Comparison of ENCODE assay signal across 17 cellular contexts in the genomic region with DNA sequence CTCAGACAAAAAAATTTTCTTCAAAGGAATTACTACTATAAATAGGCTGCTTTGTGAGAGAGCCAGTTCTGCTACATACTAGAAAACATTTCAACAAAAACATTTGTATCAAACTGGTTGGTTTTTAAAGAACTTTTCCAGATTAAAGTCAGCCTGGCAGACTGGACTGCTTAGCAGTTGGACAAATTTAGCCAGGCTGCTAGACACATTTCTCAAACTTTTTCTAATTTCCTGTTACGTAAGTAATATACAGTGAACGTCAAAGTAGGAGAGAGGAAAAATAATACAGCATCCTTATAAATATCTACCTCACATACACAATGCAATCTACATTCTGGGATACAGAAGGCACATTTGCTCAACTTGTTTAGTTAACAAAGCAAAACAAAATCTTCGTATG.
DNase-seq lines count a peak whose midpoint lies in the region; ATAC-seq and TF ChIP-seq lines count a peak whose summit lies in the region.
"Had no signal": no experiment of that assay in that cellular context is flagged by ENCODE, and none has a peak within 500 bp of the region (broad histone marks: within the 10 kb centered on the region; RNA-seq: fewer than 3 reads in every experiment).

No MANE protein-coding gene starts in this region.

- H3K4me1 ChIP-seq in Loucy (ENCODE audit: insufficient read depth, low read length, poor library complexity, severe bottlenecking) = peaks cover 14% of the 10 kb centered on the region
- peaks cover 45 to 61% of the 10 kb centered on the region in 2 donors for H3K4me1 ChIP-seq in thyroid gland
- H3K4me1 ChIP-seq: Peyer's patch had no signal

- peak overlapping the region; percentile 31 to 77 (median 63) for H3K27ac ChIP-seq in thyroid gland
- H3K27ac ChIP-seq: C4-2B, Peyer's patch had no signal

- intact Hi-C loops in thyroid gland (cut with DNase I) (no loop called here), posterior vena cava (cut with DNase I) (no loop called here)

- H3F3A ChIP-seq in Loucy (ENCODE audit: low read depth) = no peaks in the 10 kb centered on the region

- ATAC-seq in HG03469 (IDR thresholded peaks at IDR 0.05; ENCODE audit: unreplicated experiment) (no peak), GM19035 (IDR thresholded peaks at IDR 0.05; ENCODE audit: unreplicated experiment) (no peak)

- TF ChIP-seq CTCF in Loucy (conservative IDR thresholded peaks at IDR 0.05; ENCODE audit: low read length) (no peak), chondrocyte (IDR thresholded peaks at IDR 0.05) (no peak), mesothelial cell of epicardium (IDR thresholded peaks at IDR 0.05; ENCODE audit: unreplicated experiment) (no peak), thyroid gland (IDR thresholded peaks at IDR 0.05) (no peak)

- H3K4me3 Mint-ChIP-seq in chondrocyte (ENCODE audit: unreplicated experiment) (no peak overlapping the region), mesothelial cell of epicardium (no peak overlapping the region)
- H3K4me3 Mint-ChIP-seq: HFFc6 had no signal

- H3K9me3 Mint-ChIP-seq in chondrocyte (ENCODE audit: low read depth) (no peaks in the 10 kb centered on the region), mesothelial cell of epicardium (no peaks in the 10 kb centered on the region)
- H3K9me3 Mint-ChIP-seq: HFFc6 had no signal

- H3K9me2 ChIP-seq in Loucy (replicated peaks; ENCODE audit: low read depth, low read length) = no peaks in the 10 kb centered on the region; the same call in 1 of the 2 replicates

- 0 out of 2 replicates have a peak overlapping the region, but pooled peaks have one; percentile 19 for H2AFZ ChIP-seq in Loucy (ENCODE audit: low read length)

- no peak overlapping the region for H3K4me2 ChIP-seq in Loucy (ENCODE audit: low read depth, low read length, poor library complexity, severe bottlenecking)

- no peaks in the 10 kb centered on the region for H3K79me2 ChIP-seq in Loucy (ENCODE audit: insufficient read depth, low read length)

- H3K4me3 ChIP-seq in Loucy (ENCODE audit: low read length, poor library complexity, severe bottlenecking) (no peak overlapping the region), thyroid gland (replicated peaks in 1 of 3) (no peak overlapping the region)
- H3K4me3 ChIP-seq: Peyer's patch had no signal

- no peaks in the 10 kb centered on the region for H3K36me3 ChIP-seq in Loucy (ENCODE audit: insufficient read depth, low read length)
- H3K36me3 ChIP-seq in thyroid gland = no peaks in the 10 kb centered on the region
- H3K36me3 ChIP-seq: Peyer's patch had no signal

- no peaks in the 10 kb centered on the region for H4K20me1 ChIP-seq in Loucy (ENCODE audit: insufficient read depth, low read length, poor library complexity, severe bottlenecking)

- no peak for TF ChIP-seq POLR2A in thyroid gland (IDR thresholded peaks at IDR 0.05)

- H3K9ac ChIP-seq in Loucy (ENCODE audit: low read depth, low read length, poor library complexity, severe bottlenecking) = no peak overlapping the region

- H3K27me3 Mint-ChIP-seq in chondrocyte (ENCODE audit: low read depth) = peaks cover 9% of the 10 kb centered on the region
- no peaks in the 10 kb centered on the region for H3K27me3 Mint-ChIP-seq in mesothelial cell of epicardium (ENCODE audit: low read depth)

- H3K9me3 ChIP-seq in Loucy (ENCODE audit: insufficient read depth, low read depth, low read length) = no peaks in the 10 kb centered on the region
- H3K9me3 ChIP-seq in thyroid gland = no peaks in the 10 kb centered on the region
- H3K9me3 ChIP-seq: Peyer's patch had no signal

- H3K27ac Mint-ChIP-seq in chondrocyte (ENCODE audit: unreplicated experiment) (peak overlapping the region; percentile 46), mesothelial cell of epicardium (peak overlapping the region; percentile 44)
- H3K27ac Mint-ChIP-seq: HFFc6 had no signal

- H3K4me1 Mint-ChIP-seq in chondrocyte (ENCODE audit: low read depth) = peaks cover 23% of the 10 kb centered on the region
- peaks cover 9% of the 10 kb centered on the region for H3K4me1 Mint-ChIP-seq in mesothelial cell of epicardium

- 28 to 37% methylated on average over 3 of the region's 3 CpGs for WGBS in thyroid gland, 2 donors

- DNase-seq in chondrocyte (ENCODE audit: low spot score) (no peak), mesothelial cell of epicardium (ENCODE audit: low spot score in 2 of 2, unreplicated experiment in 2 of 2) (no peak), thyroid gland (no peak), posterior vena cava (ENCODE audit: low spot score) (no peak), NK-92 (lab: John Stamatoyannopoulos, UW; ENCODE audit: unreplicated experiment) (no peak)
- DNase-seq: DMS79 treated with DMSO at 0.1 percent for 48 hours; HFFc6; MM.1S; NCI-H1092 treated with DMSO at 0.1 percent for 48 hours; NCI-H2081 treated with DMSO at 0.1 percent for 48 hours; NCI-H446 treated with DMSO at 0.1 percent for 48 hours; NK-92 treated with Interleukin-12 subunit alpha and Interleukin-12 subunit beta, amount 100 ng/mL, for 24 hours; Peyer's patch had no signal

- H3K27me3 ChIP-seq in Loucy (ENCODE audit: insufficient read depth, low read length, poor library complexity, severe bottlenecking) (no peaks in the 10 kb centered on the region), thyroid gland (no peaks in the 10 kb centered on the region)
- H3K27me3 ChIP-seq: Peyer's patch had no signal

- H3K36me3 Mint-ChIP-seq in chondrocyte (ENCODE audit: low read depth) (no peaks in the 10 kb centered on the region), mesothelial cell of epicardium (no peaks in the 10 kb centered on the region)
